Comparison of ENCODE assay signal across 16 cellular contexts in genomic region chr11:20415432-20415831, GRCh38.
DNase-seq lines count a peak whose midpoint lies in the region; ATAC-seq lines count a peak whose summit lies in the region.
"Had no signal": no experiment of that assay in that cellular context is flagged by ENCODE, and none has a peak within 500 bp of the region (broad histone marks: within the 10 kb centered on the region; RNA-seq: fewer than 3 reads in every experiment).

No MANE protein-coding gene starts in this region.

- H3K9me3 Mint-ChIP-seq in activated T-cell treated with anti-CD3 and anti-CD28 coated beads, Interleukin-2, amount 50 U/mL, for 24 hours: no peaks in the 10 kb centered on the region
- H3K9me3 Mint-ChIP-seq in stimulated activated naive CD8-positive, alpha-beta T cell treated with anti-CD3 and anti-CD28 coated beads, Interleukin-15, Interleukin-2, amounts not matched to agents 100 ng/mL and 50 ng/mL, for 24 hours: no peaks in the 10 kb centered on the region
- H3K9me3 Mint-ChIP-seq: CD4-positive, alpha-beta T cell had no signal

- H3K27ac Mint-ChIP-seq in activated T-cell treated with anti-CD3 and anti-CD28 coated beads, Interleukin-2, amount 50 U/mL, for 24 hours: peak overlapping the region; percentile 3
- peak overlapping the region; percentile 47 for H3K27ac Mint-ChIP-seq in stimulated activated naive CD8-positive, alpha-beta T cell treated with anti-CD3 and anti-CD28 coated beads, Interleukin-15, Interleukin-2, amounts not matched to agents 100 ng/mL and 50 ng/mL, for 24 hours
- H3K27ac Mint-ChIP-seq: CD4-positive, alpha-beta T cell had no signal

- DNase-seq in activated T-cell treated with anti-CD3 and anti-CD28 coated beads, Interleukin-2, amount 50 U/mL, for 24 hours: no peak
- DNase-seq in activated T-cell treated with anti-CD3 and anti-CD28 coated beads, Interleukin-2, amount 50 U/mL, for 1 hour: no peak
- no peak for DNase-seq in NCI-H1105 treated with DMSO at 0.1 percent for 48 hours (lab: John Stamatoyannopoulos, UW)
- no peak for DNase-seq in stimulated activated naive CD4-positive, alpha-beta T cell (lab: John Stamatoyannopoulos, UW)
- DNase-seq: Caco-2; CD4-positive, alpha-beta T cell; NCI-H1092 treated with DMSO at 0.1 percent for 48 hours; NCI-H1694; NCI-H2081 treated with DMSO at 0.1 percent for 48 hours; NCI-H446 treated with DMSO at 0.1 percent for 48 hours; NK-92 treated with Interleukin-12 subunit alpha and Interleukin-12 subunit beta, amount 100 ng/mL, for 24 hours; Peyer's patch had no signal

- no peak overlapping the region for H3K4me3 Mint-ChIP-seq in activated T-cell treated with anti-CD3 and anti-CD28 coated beads, Interleukin-2, amount 50 U/mL, for 24 hours
- H3K4me3 Mint-ChIP-seq in stimulated activated naive CD8-positive, alpha-beta T cell treated with anti-CD3 and anti-CD28 coated beads, Interleukin-15, Interleukin-2, amounts not matched to agents 100 ng/mL and 50 ng/mL, for 24 hours: no peak overlapping the region
- H3K4me3 Mint-ChIP-seq: CD4-positive, alpha-beta T cell had no signal

- H3K4me1 Mint-ChIP-seq in activated T-cell treated with anti-CD3 and anti-CD28 coated beads, Interleukin-2, amount 50 U/mL, for 24 hours (ENCODE audit: low read depth): peaks cover 28% of the 10 kb centered on the region
- peaks cover 28% of the 10 kb centered on the region for H3K4me1 Mint-ChIP-seq in stimulated activated naive CD8-positive, alpha-beta T cell treated with anti-CD3 and anti-CD28 coated beads, Interleukin-15, Interleukin-2, amounts not matched to agents 100 ng/mL and 50 ng/mL, for 24 hours (ENCODE audit: low read depth)

- peak; percentile 70 for ATAC-seq in GM21367 (IDR thresholded peaks at IDR 0.05; ENCODE audit: unreplicated experiment)
- peak; percentile 57 for ATAC-seq in HG03280 (IDR thresholded peaks at IDR 0.05; ENCODE audit: unreplicated experiment)
- ATAC-seq: K562 had no signal

- no peaks in the 10 kb centered on the region for H3K27me3 Mint-ChIP-seq in activated T-cell treated with anti-CD3 and anti-CD28 coated beads, Interleukin-2, amount 50 U/mL, for 24 hours
- no peaks in the 10 kb centered on the region for H3K27me3 Mint-ChIP-seq in stimulated activated naive CD8-positive, alpha-beta T cell treated with anti-CD3 and anti-CD28 coated beads, Interleukin-15, Interleukin-2, amounts not matched to agents 100 ng/mL and 50 ng/mL, for 24 hours
- H3K27me3 Mint-ChIP-seq: CD4-positive, alpha-beta T cell had no signal

- peaks cover 99% of the 10 kb centered on the region for H3K36me3 Mint-ChIP-seq in activated T-cell treated with anti-CD3 and anti-CD28 coated beads, Interleukin-2, amount 50 U/mL, for 24 hours (ENCODE audit: low read depth)
- peaks cover 90% of the 10 kb centered on the region for H3K36me3 Mint-ChIP-seq in stimulated activated naive CD8-positive, alpha-beta T cell treated with anti-CD3 and anti-CD28 coated beads, Interleukin-15, Interleukin-2, amounts not matched to agents 100 ng/mL and 50 ng/mL, for 24 hours (ENCODE audit: low read depth)
